38 cellular contexts compared by ENCODE assay signal in the genomic region with DNA sequence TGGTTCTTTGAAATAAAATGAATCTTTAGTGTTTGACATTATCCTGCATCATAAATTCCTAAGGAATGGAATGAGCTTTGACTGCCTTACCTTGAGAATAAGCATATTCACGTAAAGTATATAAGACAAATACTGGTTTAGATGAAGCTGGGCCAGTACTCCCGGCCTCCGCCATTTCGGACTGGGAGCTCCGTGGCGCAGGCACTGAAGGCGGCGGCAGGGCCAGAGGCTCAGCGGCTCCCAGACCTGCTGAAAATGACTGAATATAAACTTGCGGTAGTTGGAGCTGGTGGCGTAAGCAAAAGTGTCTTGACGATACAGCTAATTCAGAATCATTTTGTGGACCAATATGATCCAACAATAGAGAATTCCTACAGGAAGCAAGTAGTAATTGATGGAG.
"Had no signal": no experiment of that assay in that cellular context is flagged by ENCODE, and none has a peak within 500 bp of the region (broad histone marks: within the 10 kb centered on the region; RNA-seq: fewer than 3 reads in every experiment).

No MANE protein-coding gene starts in this region.

- H3K27me3 Mint-ChIP-seq: activated naive CD4-positive, alpha-beta T cell treated with anti-CD3 and anti-CD28 coated beads, Interleukin-2, amount 10 ng/mL, durations not matched to agents 7 days and 5 days; activated naive CD4-positive, alpha-beta T cell treated with anti-CD3 and anti-CD28 coated beads, Interleukin-2, amount 50 U/mL, for 24 hours; activated naive CD8-positive, alpha-beta T cell; activated naive CD8-positive, alpha-beta T cell treated with anti-CD3 and anti-CD28 coated beads for 36 hours; activated naive CD8-positive, alpha-beta T cell treated with anti-CD3 and anti-CD28 coated beads, Interleukin-2, amount 10 ng/mL, durations not matched to agents 7 days and 5 days; activated naive CD8-positive, alpha-beta T cell treated with anti-CD3 and anti-CD28 coated beads, Interleukin-2, amount 50 U/mL, for 24 hours; activated T-cell treated with anti-CD3 and anti-CD28 coated beads, Interleukin-2, amount 50 U/mL, for 24 hours; activated T-helper 17 cell treated with anti-CD3 and anti-CD28 coated beads, Interleukin-2, amount 50 U/mL, for 72 hours; central memory CD8-positive, alpha-beta T cell had no signal

- H3K36me3 Mint-ChIP-seq: activated naive CD4-positive, alpha-beta T cell treated with anti-CD3 and anti-CD28 coated beads, Interleukin-2, amount 10 ng/mL, durations not matched to agents 7 days and 5 days; activated naive CD4-positive, alpha-beta T cell treated with anti-CD3 and anti-CD28 coated beads, Interleukin-2, amount 50 U/mL, for 24 hours; activated naive CD4-positive, alpha-beta T cell treated with anti-CD3 and anti-CD28 coated beads, Interleukin-2, amount 50 U/mL, for 72 hours; activated naive CD8-positive, alpha-beta T cell; activated naive CD8-positive, alpha-beta T cell treated with anti-CD3 and anti-CD28 coated beads for 36 hours; activated naive CD8-positive, alpha-beta T cell treated with anti-CD3 and anti-CD28 coated beads, Interleukin-2, amount 10 ng/mL, durations not matched to agents 7 days and 5 days; brain had no signal

- H3K36me3 ChIP-seq: adrenal gland, ascending aorta, brain microvascular endothelial cell, breast epithelium, cardiac muscle cell had no signal

- H3K4me1 ChIP-seq: adrenal gland, ascending aorta, body of pancreas, breast epithelium had no signal

- H3K4me1 Mint-ChIP-seq: activated naive CD4-positive, alpha-beta T cell treated with anti-CD3 and anti-CD28 coated beads, Interleukin-2, amount 10 ng/mL, durations not matched to agents 7 days and 5 days; activated naive CD4-positive, alpha-beta T cell treated with anti-CD3 and anti-CD28 coated beads, Interleukin-2, amount 50 U/mL, for 24 hours; activated naive CD8-positive, alpha-beta T cell treated with anti-CD3 and anti-CD28 coated beads for 36 hours; activated naive CD8-positive, alpha-beta T cell treated with anti-CD3 and anti-CD28 coated beads, Interleukin-2, amount 10 ng/mL, durations not matched to agents 7 days and 5 days; activated naive CD8-positive, alpha-beta T cell treated with anti-CD3 and anti-CD28 coated beads, Interleukin-2, amount 50 U/mL, for 24 hours; activated T-helper 17 cell treated with anti-CD3 and anti-CD28 coated beads, Interleukin-2, amount 50 U/mL, for 72 hours; central memory CD8-positive, alpha-beta T cell had no signal

- H3K4me3 Mint-ChIP-seq: activated naive CD4-positive, alpha-beta T cell treated with anti-CD3 and anti-CD28 coated beads for 36 hours; activated naive CD4-positive, alpha-beta T cell treated with anti-CD3 and anti-CD28 coated beads, Interleukin-2, amount 10 ng/mL, durations not matched to agents 7 days and 5 days; activated naive CD4-positive, alpha-beta T cell treated with anti-CD3 and anti-CD28 coated beads, Interleukin-2, amount 50 U/mL, for 24 hours; activated naive CD8-positive, alpha-beta T cell; activated naive CD8-positive, alpha-beta T cell treated with anti-CD3 and anti-CD28 coated beads for 36 hours; activated naive CD8-positive, alpha-beta T cell treated with anti-CD3 and anti-CD28 coated beads, Interleukin-2, amount 10 ng/mL, durations not matched to agents 7 days and 5 days; activated naive CD8-positive, alpha-beta T cell treated with anti-CD3 and anti-CD28 coated beads, Interleukin-2, amount 50 U/mL, for 24 hours; activated T-cell treated with anti-CD3 and anti-CD28 coated beads, Interleukin-2, amount 50 U/mL, for 24 hours; activated T-cell treated with anti-CD3 and anti-CD28 coated beads, Interleukin-2, amount 50 U/mL, for 4 hours; activated T-cell treated with anti-CD3 and anti-CD28 coated beads, Interleukin-2, amount 50 U/mL, for 72 hours; activated T-helper 1 cell treated with anti-CD3 and anti-CD28 coated beads, Interleukin-12 subunit alpha, Interleukin-12 subunit beta, Interleukin-2, Interleukin-4 antibody, amounts not matched to agents 30 ng/mL and 10 ng/mL and 1 ng/mL, durations not matched to agents 14 hours and 24 hours and 36 hours; activated T-helper 17 cell treated with anti-CD3 and anti-CD28 coated beads, Interleukin-2, amount 50 U/mL, for 72 hours; brain; central memory CD8-positive, alpha-beta T cell had no signal

- H3K27ac ChIP-seq: adrenal gland, ascending aorta, body of pancreas, brain microvascular endothelial cell, breast epithelium, cardiac muscle cell had no signal

- H3K4me3 ChIP-seq: adrenal gland, ascending aorta, body of pancreas, breast epithelium, cardiac muscle cell had no signal

- ATAC-seq: activated naive CD4-positive, alpha-beta T cell treated with anti-CD3 and anti-CD28 coated beads, Interleukin-2, amount 50 U/mL, for 72 hours; activated naive CD8-positive, alpha-beta T cell treated with anti-CD3 and anti-CD28 coated beads, Interleukin-2, amount 50 U/mL, for 24 hours; activated T-cell treated with anti-CD3 and anti-CD28 coated beads, Interleukin-2, amount 50 U/mL, for 4 hours; activated T-cell treated with anti-CD3 and anti-CD28 coated beads, Interleukin-2, amount 50 U/mL, for 72 hours; activated T-helper 17 cell treated with anti-CD3 and anti-CD28 coated beads, Interleukin-2, amount 50 U/mL, for 72 hours; body of pancreas had no signal

- DNase-seq: activated effector memory CD4-positive, alpha-beta T cell treated with anti-CD3 and anti-CD28 coated beads, Interleukin-2, amount 50 U/mL, for 16 hours; activated effector memory CD4-positive, alpha-beta T cell treated with Interleukin-2 at 50 U/mL for 16 hours; activated gamma-delta T cell; activated gamma-delta T cell treated with Interleukin-2 at 50 U/mL for 16 hours; activated naive CD4-positive, alpha-beta T cell; activated naive CD4-positive, alpha-beta T cell treated with anti-CD3 and anti-CD28 coated beads for 36 hours; activated naive CD4-positive, alpha-beta T cell treated with anti-CD3 and anti-CD28 coated beads, Interleukin-2, amount 10 ng/mL, durations not matched to agents 7 days and 5 days; activated naive CD4-positive, alpha-beta T cell treated with anti-CD3 and anti-CD28 coated beads, Interleukin-2, amount 50 U/mL, for 16 hours; activated naive CD4-positive, alpha-beta T cell treated with Interleukin-2 at 50 U/mL for 16 hours; activated naive CD8-positive, alpha-beta T cell treated with anti-CD3 and anti-CD28 coated beads for 36 hours; activated naive CD8-positive, alpha-beta T cell treated with anti-CD3 and anti-CD28 coated beads, Interleukin-2, amount 10 ng/mL, durations not matched to agents 7 days and 5 days; activated naive CD8-positive, alpha-beta T cell treated with anti-CD3 and anti-CD28 coated beads, Interleukin-2, amount 50 U/mL, for 24 hours; activated T-cell treated with anti-CD3 and anti-CD28 coated beads, Interleukin-2, amount 50 U/mL, for 1 hour; activated T-cell treated with anti-CD3 and anti-CD28 coated beads, Interleukin-2, amount 50 U/mL, for 24 hours; activated T-cell treated with anti-CD3 and anti-CD28 coated beads, Interleukin-2, amount 50 U/mL, for 4 hours; activated T-cell treated with anti-CD3 and anti-CD28 coated beads, Interleukin-2, amount 50 U/mL, for 48 hours; activated T-cell treated with anti-CD3 and anti-CD28 coated beads, Interleukin-2, amount 50 U/mL, for 72 hours; adrenal gland; amniotic stem cell; amygdala; anterior cingulate cortex; aorta; body of pancreas; brain microvascular endothelial cell; caudate nucleus; central memory CD4-positive, alpha-beta T cell; cerebellar nuclear complex had no signal

- H3K27me3 ChIP-seq: adrenal gland, ascending aorta, body of pancreas, brain microvascular endothelial cell, breast epithelium, cardiac muscle cell had no signal

- H3K9me3 ChIP-seq: adrenal gland, ascending aorta, body of pancreas, breast epithelium had no signal

- H3K9me3 Mint-ChIP-seq: activated naive CD4-positive, alpha-beta T cell treated with anti-CD3 and anti-CD28 coated beads for 36 hours; activated naive CD4-positive, alpha-beta T cell treated with anti-CD3 and anti-CD28 coated beads, Interleukin-2, amount 10 ng/mL, durations not matched to agents 7 days and 5 days; activated naive CD4-positive, alpha-beta T cell treated with anti-CD3 and anti-CD28 coated beads, Interleukin-2, amount 50 U/mL, for 24 hours; activated naive CD8-positive, alpha-beta T cell treated with anti-CD3 and anti-CD28 coated beads for 36 hours; activated naive CD8-positive, alpha-beta T cell treated with anti-CD3 and anti-CD28 coated beads, Interleukin-2, amount 10 ng/mL, durations not matched to agents 7 days and 5 days; activated T-helper 1 cell treated with anti-CD3 and anti-CD28 coated beads, Interleukin-12 subunit alpha, Interleukin-12 subunit beta, Interleukin-2, Interleukin-4 antibody, amounts not matched to agents 30 ng/mL and 10 ng/mL and 1 ng/mL, durations not matched to agents 14 hours and 24 hours and 36 hours; activated T-helper 17 cell treated with anti-CD3 and anti-CD28 coated beads, Interleukin-2, amount 50 U/mL, for 72 hours; brain had no signal

- H3K27ac Mint-ChIP-seq: activated naive CD4-positive, alpha-beta T cell treated with anti-CD3 and anti-CD28 coated beads for 36 hours; activated naive CD4-positive, alpha-beta T cell treated with anti-CD3 and anti-CD28 coated beads, Interleukin-2, amount 10 ng/mL, durations not matched to agents 7 days and 5 days; activated naive CD4-positive, alpha-beta T cell treated with anti-CD3 and anti-CD28 coated beads, Interleukin-2, amount 50 U/mL, for 24 hours; activated naive CD4-positive, alpha-beta T cell treated with anti-CD3 and anti-CD28 coated beads, Interleukin-2, amount 50 U/mL, for 72 hours; activated naive CD8-positive, alpha-beta T cell; activated naive CD8-positive, alpha-beta T cell treated with anti-CD3 and anti-CD28 coated beads for 36 hours; activated naive CD8-positive, alpha-beta T cell treated with anti-CD3 and anti-CD28 coated beads, Interleukin-2, amount 10 ng/mL, durations not matched to agents 7 days and 5 days; activated naive CD8-positive, alpha-beta T cell treated with anti-CD3 and anti-CD28 coated beads, Interleukin-2, amount 50 U/mL, for 24 hours; activated T-cell treated with anti-CD3 and anti-CD28 coated beads, Interleukin-2, amount 50 U/mL, for 24 hours; activated T-cell treated with anti-CD3 and anti-CD28 coated beads, Interleukin-2, amount 50 U/mL, for 72 hours; activated T-helper 1 cell treated with anti-CD3 and anti-CD28 coated beads, Interleukin-12 subunit alpha, Interleukin-12 subunit beta, Interleukin-2, Interleukin-4 antibody, amounts not matched to agents 30 ng/mL and 10 ng/mL and 1 ng/mL, durations not matched to agents 14 hours and 24 hours and 36 hours; activated T-helper 17 cell treated with anti-CD3 and anti-CD28 coated beads, Interleukin-2, amount 50 U/mL, for 72 hours; activated T-helper 2 cell treated with anti-CD3 and anti-CD28 coated beads, Interferon-gamma antibody, Interleukin-2, Interleukin-4, amounts not matched to agents 10 μg/mL and 5 μg/mL and 100 μg/mL, durations not matched to agents 14 hours and 24 hours and 36 hours; brain had no signal
